In genomic region chr17:37358098-37358829, GRCh38 we compare ENCODE assay signal across 8 cellular contexts. TPM values are rescaled to one million over a fixed set of nuclear protein-coding genes. Genes with fewer than 3 reads are reported as not detected.
DNase-seq lines count a peak whose midpoint lies in the region; ATAC-seq and TF ChIP-seq lines count a peak whose summit lies in the region.

No MANE protein-coding gene starts in this region.

- H2AFZ ChIP-seq in mesenchymal stem cell (ENCODE audit: low read depth, low read length), result peak overlapping the region; percentile 39

- peak; percentile 3 for ATAC-seq in HG02759 (IDR thresholded peaks at IDR 0.05; ENCODE audit: unreplicated experiment)

- H4K91ac ChIP-seq in mesenchymal stem cell (ENCODE audit: low read length), result peak overlapping the region; percentile 83

- peak overlapping the region; percentile 78 to 98 for H3K18ac ChIP-seq in mesenchymal stem cell (ENCODE audit: low read depth in 1 of 2, low read length in 2 of 2)

- TF ChIP-seq CTCF in endodermal cell (conservative IDR thresholded peaks at IDR 0.05), result no peak

- WGBS in endodermal cell (ENCODE audit: insufficient coverage in 1 of 2, insufficient read length in 1 of 2), 2 experiments, result 0 to 2% methylated on average over 4 to 21 of the region's 21 CpGs
- WGBS in mesenchymal stem cell, result 2% methylated on average over 19 of the region's 21 CpGs

- no peaks in the 10 kb centered on the region for H3K9me3 Mint-ChIP-seq in endodermal cell

- DNase-seq in DMS53 (lab: John Stamatoyannopoulos, UW) (peak; percentile 73), DMS53 treated with DMSO at 0.1 percent for 48 hours (lab: John Stamatoyannopoulos, UW; ENCODE audit: unreplicated experiment) (no peak), NCI-H2171 treated with DMSO at 0.1 percent for 48 hours (lab: John Stamatoyannopoulos, UW) (peak; percentile 61), endodermal cell (peak; percentile 97), mesenchymal stem cell (peak; percentile 84)
- DNase-seq in activated CD4-positive, alpha-beta T cell treated with anti-CD3 and anti-CD28 coated beads, Interleukin-2, amount 50 U/mL, for 1 hour, result peak; percentile 12
- peak; percentile 22 to 32 for DNase-seq in stimulated activated CD8-positive, alpha-beta memory T cell treated with anti-CD3 and anti-CD28 coated beads, Interleukin-15, amount 100 ng/mL, for 48 hours (ENCODE audit: low read depth in 2 of 2)

- no peak overlapping the region for H2AK5ac ChIP-seq in mesenchymal stem cell (ENCODE audit: low read length, severe bottlenecking)

- H3K4me3 Mint-ChIP-seq in endodermal cell, result peak overlapping the region; percentile 87

- peak overlapping the region; percentile 29 for H2BK120ac ChIP-seq in mesenchymal stem cell (ENCODE audit: low read depth, low read length)

- H2BK5ac ChIP-seq in mesenchymal stem cell (ENCODE audit: low read depth, low read length, poor library complexity, severe bottlenecking), result no peak overlapping the region

- H3K4me1 Mint-ChIP-seq in endodermal cell, result peaks cover 26% of the 10 kb centered on the region

- peaks cover 4% of the 10 kb centered on the region for H3K36me3 Mint-ChIP-seq in endodermal cell (ENCODE audit: low read depth)

- peak overlapping the region; percentile 97 for H3K4me3 ChIP-seq in endodermal cell (ENCODE audit: low read length)
- H3K4me3 ChIP-seq in mesenchymal stem cell (ENCODE audit: insufficient read depth in 1 of 2, low read depth in 1 of 2, low read length in 2 of 2), result peak overlapping the region; percentile 84 to 96

- H3K27me3 Mint-ChIP-seq in endodermal cell (ENCODE audit: insufficient read depth), result no peaks in the 10 kb centered on the region

- peak overlapping the region; percentile 66 for H3K9ac ChIP-seq in endodermal cell (ENCODE audit: extremely low read depth, low read length, poor library complexity, severe bottlenecking)
- H3K9ac ChIP-seq in mesenchymal stem cell (ENCODE audit: low read length), result peak overlapping the region; percentile 90

- peaks cover 7% of the 10 kb centered on the region for H3K36me3 ChIP-seq in endodermal cell (ENCODE audit: control insufficient read depth, insufficient read depth, low read length)
- H3K36me3 ChIP-seq in mesenchymal stem cell (ENCODE audit: control insufficient read depth in 1 of 2, insufficient read depth in 2 of 2, low read depth in 1 of 2, low read length in 2 of 2), result peaks cover 0 to 11% of the 10 kb centered on the region in 2 experiments

- H3K9me3 ChIP-seq in endodermal cell (ENCODE audit: control insufficient read depth, low read length) (no peaks in the 10 kb centered on the region), mesenchymal stem cell (ENCODE audit: control insufficient read depth, low read length) (no peaks in the 10 kb centered on the region)

- H3K4ac ChIP-seq in mesenchymal stem cell (ENCODE audit: low read depth in 1 of 2, low read length in 2 of 2), result peak overlapping the region; percentile 89 to 97

- no peak overlapping the region for H4K8ac ChIP-seq in mesenchymal stem cell (ENCODE audit: low read length)

- H3K23ac ChIP-seq in mesenchymal stem cell (ENCODE audit: low read length in 2 of 2), result peak overlapping the region in 1 of 2 experiments; percentile 96

- peak overlapping the region; percentile 94 for H3K27ac Mint-ChIP-seq in endodermal cell

- peak overlapping the region in 1 of 2 experiments; percentile 95 for H2BK12ac ChIP-seq in mesenchymal stem cell (ENCODE audit: low read length in 2 of 2)

- H2BK15ac ChIP-seq in mesenchymal stem cell (ENCODE audit: low read depth, poor library complexity, severe bottlenecking), result peak overlapping the region; percentile 91

- peaks cover 8% of the 10 kb centered on the region for H3K4me1 ChIP-seq in endodermal cell (ENCODE audit: control insufficient read depth, insufficient read depth, low read length)
- peaks cover 5% of the 10 kb centered on the region for H3K4me1 ChIP-seq in mesenchymal stem cell (ENCODE audit: control insufficient read depth, insufficient read depth, low read depth, low read length)

- peaks cover 6% of the 10 kb centered on the region for H3K79me1 ChIP-seq in mesenchymal stem cell (replicated peaks; ENCODE audit: low read length, poor library complexity, severe bottlenecking)

- no peaks in the 10 kb centered on the region for H3K27me3 ChIP-seq in endodermal cell (ENCODE audit: control insufficient read depth, insufficient read depth, low read length, poor library complexity, severe bottlenecking)
- no peaks in the 10 kb centered on the region for H3K27me3 ChIP-seq in mesenchymal stem cell (ENCODE audit: control insufficient read depth in 1 of 2, insufficient read depth in 1 of 2, low read length in 2 of 2)

- peak overlapping the region; percentile 73 for H3K4me2 ChIP-seq in mesenchymal stem cell (ENCODE audit: low read length, poor library complexity, severe bottlenecking)

- H3K14ac ChIP-seq in mesenchymal stem cell (ENCODE audit: low read length in 2 of 2), result peak overlapping the region in 1 of 2 experiments; percentile 98

- H3K27ac ChIP-seq in endodermal cell (ENCODE audit: low read depth, low read length) (peak overlapping the region; percentile 85), mesenchymal stem cell (ENCODE audit: low read length, poor library complexity, severe bottlenecking) (peak overlapping the region; percentile 75)

RNA-seq across cellular contexts. Expression of gene C17orf78, which starts 17.5 kb away (rescaled TPM):
- not detected for total RNA-seq in endodermal cell
- polyA plus RNA-seq in endodermal cell (2013, experiment 1 of 2), result not detected
- polyA plus RNA-seq in endodermal cell (2013, experiment 2 of 2), result not detected
- polyA plus RNA-seq in mesenchymal stem cell (2013, experiment 1 of 2), result not detected
- not detected for polyA plus RNA-seq in mesenchymal stem cell (2013, experiment 2 of 2)

RNA-seq across cellular contexts. Expression of gene ACACA, which starts 48.4 kb away (rescaled TPM):
- total RNA-seq in endodermal cell, result 10 to 100 TPM; 66.7 to 68.6 TPM
- 57.3 TPM for polyA plus RNA-seq in endodermal cell (2013, experiment 1 of 2)
- 57.2 TPM for polyA plus RNA-seq in endodermal cell (2013, experiment 2 of 2)
- 18.9 TPM for polyA plus RNA-seq in mesenchymal stem cell (2013, experiment 1 of 2)
- polyA plus RNA-seq in mesenchymal stem cell (2013, experiment 2 of 2), result 18.5 TPM

RNA-seq across cellular contexts. Expression of gene TADA2A, which starts 48.4 kb away (rescaled TPM):
- 10 to 100 TPM; 26.9 to 31.6 TPM for total RNA-seq in endodermal cell
- polyA plus RNA-seq in endodermal cell (2013, experiment 1 of 2), result 21.1 TPM
- 18.1 TPM for polyA plus RNA-seq in endodermal cell (2013, experiment 2 of 2)
- 11.1 TPM for polyA plus RNA-seq in mesenchymal stem cell (2013, experiment 1 of 2)
- 11.2 TPM for polyA plus RNA-seq in mesenchymal stem cell (2013, experiment 2 of 2)
